ENCODE assay signal across 1 cellular context in the genomic region with DNA sequence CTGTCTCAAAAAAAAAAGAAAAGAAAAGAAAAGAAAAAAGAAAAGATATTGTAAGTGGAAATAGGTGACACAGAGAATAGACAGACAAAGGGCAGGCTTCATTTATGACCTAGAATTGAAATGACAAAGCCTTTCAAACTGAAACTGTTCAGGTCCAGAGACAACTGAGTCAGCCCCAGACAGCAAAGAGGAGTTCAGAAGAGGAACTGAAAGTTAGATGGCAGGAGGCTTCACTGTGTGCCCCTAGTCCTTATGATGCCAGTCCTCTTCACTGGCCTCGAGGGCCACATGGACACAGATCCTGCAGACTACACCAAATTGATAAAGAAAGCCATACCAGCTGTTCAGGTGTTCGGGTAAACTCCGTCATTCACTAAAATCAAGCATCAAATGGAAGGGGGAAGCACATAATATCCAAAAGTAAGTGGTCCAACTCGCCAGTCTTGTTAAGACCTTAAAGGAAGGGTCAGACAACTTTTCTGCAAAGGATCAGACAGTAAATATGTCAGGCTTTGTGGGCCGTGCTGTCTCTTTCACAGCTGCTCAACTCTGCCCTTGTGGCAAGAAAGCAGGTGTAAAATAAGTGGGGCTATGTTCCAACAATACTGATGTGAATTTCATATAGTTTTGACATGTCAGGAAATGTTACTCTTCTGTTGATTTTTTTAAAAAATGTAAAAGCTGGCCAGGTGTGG.
TF ChIP-seq lines count a peak whose summit lies in the region.

No MANE protein-coding gene starts in this region.

TF ChIP-seq in GM12878, 131 proteins besides CTCF, POLR2A, EP300 and RAD21 (continued from another document and continues in another):
- TF ChIP-seq, protein P1, sequence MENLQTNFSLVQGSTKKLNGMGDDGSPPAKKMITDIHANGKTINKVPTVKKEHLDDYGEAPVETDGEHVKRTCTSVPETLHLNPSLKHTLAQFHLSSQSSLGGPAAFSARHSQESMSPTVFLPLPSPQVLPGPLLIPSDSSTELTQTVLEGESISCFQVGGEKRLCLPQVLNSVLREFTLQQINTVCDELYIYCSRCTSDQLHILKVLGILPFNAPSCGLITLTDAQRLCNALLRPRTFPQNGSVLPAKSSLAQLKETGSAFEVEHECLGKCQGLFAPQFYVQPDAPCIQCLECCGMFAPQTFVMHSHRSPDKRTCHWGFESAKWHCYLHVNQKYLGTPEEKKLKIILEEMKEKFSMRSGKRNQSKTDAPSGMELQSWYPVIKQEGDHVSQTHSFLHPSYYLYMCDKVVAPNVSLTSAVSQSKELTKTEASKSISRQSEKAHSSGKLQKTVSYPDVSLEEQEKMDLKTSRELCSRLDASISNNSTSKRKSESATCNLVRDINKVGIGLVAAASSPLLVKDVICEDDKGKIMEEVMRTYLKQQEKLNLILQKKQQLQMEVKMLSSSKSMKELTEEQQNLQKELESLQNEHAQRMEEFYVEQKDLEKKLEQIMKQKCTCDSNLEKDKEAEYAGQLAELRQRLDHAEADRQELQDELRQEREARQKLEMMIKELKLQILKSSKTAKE (IDR thresholded peaks at IDR 0.05; ENCODE audit: low read depth, poor library complexity, severe bottlenecking) = peak; percentile 20
- TF ChIP-seq YY1 (IDR thresholded peaks at IDR 0.05; ENCODE audit: low read depth, low read length) = no peak
- peak; percentile 68 for TF ChIP-seq JUNB (IDR thresholded peaks at IDR 0.05)
- no peak for TF ChIP-seq ASH2L (IDR thresholded peaks at IDR 0.05; ENCODE audit: borderline replicate concordance, low read depth)
- no peak for TF ChIP-seq BRCA1 (IDR thresholded peaks at IDR 0.05; ENCODE audit: low read depth, low read length)
- TF ChIP-seq TCF3 (IDR thresholded peaks at IDR 0.05; ENCODE audit: borderline replicate concordance, insufficient read depth, low read depth, low read length) = peak; percentile 29; the same call in 1 of the 2 replicates
- TF ChIP-seq SRF (IDR thresholded peaks at IDR 0.05; ENCODE audit: low read depth in 2 of 2, low read length in 2 of 2) = 0 out of 4 replicates have a peak, but pooled peaks of 1 of the 2 experiments have one; percentile 12
- TF ChIP-seq KLF5 (IDR thresholded peaks at IDR 0.05; ENCODE audit: partially characterized antibody) = no peak
- TF ChIP-seq PAX5 (IDR thresholded peaks at IDR 0.05; ENCODE audit: borderline replicate concordance, low read depth, low read length) = peak; percentile 54; the same call in 1 of the 2 replicates
- TF ChIP-seq CREB1 (IDR thresholded peaks at IDR 0.05; ENCODE audit: low read depth) = no peak
- TF ChIP-seq FOXK2 (IDR thresholded peaks at IDR 0.05) = no peak
- TF ChIP-seq HDAC6 (IDR thresholded peaks at IDR 0.05; ENCODE audit: unreplicated experiment) = no peak
- TF ChIP-seq POU2F2 (IDR thresholded peaks at IDR 0.05; ENCODE audit: borderline replicate concordance, low read depth, low read length) = no peak
- TF ChIP-seq ZNF384 (IDR thresholded peaks at IDR 0.05; ENCODE audit: borderline replicate concordance, low read depth, low read length) = no peak
- TF ChIP-seq, protein P2, sequence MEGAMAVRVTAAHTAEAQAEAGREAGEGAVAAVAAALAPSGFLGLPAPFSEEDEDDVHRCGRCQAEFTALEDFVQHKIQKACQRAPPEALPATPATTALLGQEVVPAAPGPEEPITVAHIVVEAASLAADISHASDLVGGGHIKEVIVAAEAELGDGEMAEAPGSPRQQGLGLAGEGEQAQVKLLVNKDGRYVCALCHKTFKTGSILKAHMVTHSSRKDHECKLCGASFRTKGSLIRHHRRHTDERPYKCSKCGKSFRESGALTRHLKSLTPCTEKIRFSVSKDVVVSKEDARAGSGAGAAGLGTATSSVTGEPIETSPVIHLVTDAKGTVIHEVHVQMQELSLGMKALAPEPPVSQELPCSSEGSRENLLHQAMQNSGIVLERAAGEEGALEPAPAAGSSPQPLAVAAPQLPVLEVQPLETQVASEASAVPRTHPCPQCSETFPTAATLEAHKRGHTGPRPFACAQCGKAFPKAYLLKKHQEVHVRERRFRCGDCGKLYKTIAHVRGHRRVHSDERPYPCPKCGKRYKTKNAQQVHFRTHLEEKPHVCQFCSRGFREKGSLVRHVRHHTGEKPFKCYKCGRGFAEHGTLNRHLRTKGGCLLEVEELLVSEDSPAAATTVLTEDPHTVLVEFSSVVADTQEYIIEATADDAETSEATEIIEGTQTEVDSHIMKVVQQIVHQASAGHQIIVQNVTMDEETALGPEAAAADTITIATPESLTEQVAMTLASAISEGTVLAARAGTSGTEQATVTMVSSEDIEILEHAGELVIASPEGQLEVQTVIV (IDR thresholded peaks at IDR 0.05; ENCODE audit: borderline replicate concordance, partially characterized antibody) = no peak
- no peak for TF ChIP-seq ESRRA (IDR thresholded peaks at IDR 0.05; ENCODE audit: low read length)
- TF ChIP-seq, protein P3, sequence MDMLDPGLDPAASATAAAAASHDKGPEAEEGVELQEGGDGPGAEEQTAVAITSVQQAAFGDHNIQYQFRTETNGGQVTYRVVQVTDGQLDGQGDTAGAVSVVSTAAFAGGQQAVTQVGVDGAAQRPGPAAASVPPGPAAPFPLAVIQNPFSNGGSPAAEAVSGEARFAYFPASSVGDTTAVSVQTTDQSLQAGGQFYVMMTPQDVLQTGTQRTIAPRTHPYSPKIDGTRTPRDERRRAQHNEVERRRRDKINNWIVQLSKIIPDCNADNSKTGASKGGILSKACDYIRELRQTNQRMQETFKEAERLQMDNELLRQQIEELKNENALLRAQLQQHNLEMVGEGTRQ (IDR thresholded peaks at IDR 0.05; ENCODE audit: borderline replicate concordance, low read depth, low read length) = no peak
- TF ChIP-seq, protein P4, sequence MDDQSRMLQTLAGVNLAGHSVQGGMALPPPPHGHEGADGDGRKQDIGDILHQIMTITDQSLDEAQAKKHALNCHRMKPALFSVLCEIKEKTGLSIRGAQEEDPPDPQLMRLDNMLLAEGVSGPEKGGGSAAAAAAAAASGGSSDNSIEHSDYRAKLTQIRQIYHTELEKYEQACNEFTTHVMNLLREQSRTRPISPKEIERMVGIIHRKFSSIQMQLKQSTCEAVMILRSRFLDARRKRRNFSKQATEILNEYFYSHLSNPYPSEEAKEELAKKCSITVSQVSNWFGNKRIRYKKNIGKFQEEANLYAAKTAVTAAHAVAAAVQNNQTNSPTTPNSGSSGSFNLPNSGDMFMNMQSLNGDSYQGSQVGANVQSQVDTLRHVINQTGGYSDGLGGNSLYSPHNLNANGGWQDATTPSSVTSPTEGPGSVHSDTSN (IDR thresholded peaks at IDR 0.05; ENCODE audit: insufficient replicate concordance, low read depth, low read length) = no peak
- TF ChIP-seq GATAD2B (conservative IDR thresholded peaks at IDR 0.05; ENCODE audit: low read depth) = 0 out of 2 replicates have a peak, but pooled peaks have one; percentile 47
- 0 out of 2 replicates have a peak, but pooled peaks have one; percentile 30 for TF ChIP-seq ZNF24 (IDR thresholded peaks at IDR 0.05)
- no peak for TF ChIP-seq RAD51 (IDR thresholded peaks at IDR 0.05)
- no peak for TF ChIP-seq HCFC1 (IDR thresholded peaks at IDR 0.05; ENCODE audit: low read length)
- TF ChIP-seq PAX8 (IDR thresholded peaks at IDR 0.05) = no peak
- TF ChIP-seq KAT2A (conservative IDR thresholded peaks at IDR 0.05; ENCODE audit: control insufficient read depth, low read depth, low read length) = no peak
- no peak for TF ChIP-seq POLR2AphosphoS2 (IDR thresholded peaks at IDR 0.05; ENCODE audit: low read depth, low read length)
- no peak for TF ChIP-seq MYB (IDR thresholded peaks at IDR 0.05; ENCODE audit: borderline replicate concordance, low read depth, low read length)
- TF ChIP-seq, protein P5, sequence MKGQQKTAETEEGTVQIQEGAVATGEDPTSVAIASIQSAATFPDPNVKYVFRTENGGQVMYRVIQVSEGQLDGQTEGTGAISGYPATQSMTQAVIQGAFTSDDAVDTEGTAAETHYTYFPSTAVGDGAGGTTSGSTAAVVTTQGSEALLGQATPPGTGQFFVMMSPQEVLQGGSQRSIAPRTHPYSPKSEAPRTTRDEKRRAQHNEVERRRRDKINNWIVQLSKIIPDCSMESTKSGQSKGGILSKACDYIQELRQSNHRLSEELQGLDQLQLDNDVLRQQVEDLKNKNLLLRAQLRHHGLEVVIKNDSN (IDR thresholded peaks at IDR 0.05; ENCODE audit: borderline replicate concordance, extremely low read length, insufficient read depth, low read depth, low read length) = no peak
- TF ChIP-seq, protein P6, sequence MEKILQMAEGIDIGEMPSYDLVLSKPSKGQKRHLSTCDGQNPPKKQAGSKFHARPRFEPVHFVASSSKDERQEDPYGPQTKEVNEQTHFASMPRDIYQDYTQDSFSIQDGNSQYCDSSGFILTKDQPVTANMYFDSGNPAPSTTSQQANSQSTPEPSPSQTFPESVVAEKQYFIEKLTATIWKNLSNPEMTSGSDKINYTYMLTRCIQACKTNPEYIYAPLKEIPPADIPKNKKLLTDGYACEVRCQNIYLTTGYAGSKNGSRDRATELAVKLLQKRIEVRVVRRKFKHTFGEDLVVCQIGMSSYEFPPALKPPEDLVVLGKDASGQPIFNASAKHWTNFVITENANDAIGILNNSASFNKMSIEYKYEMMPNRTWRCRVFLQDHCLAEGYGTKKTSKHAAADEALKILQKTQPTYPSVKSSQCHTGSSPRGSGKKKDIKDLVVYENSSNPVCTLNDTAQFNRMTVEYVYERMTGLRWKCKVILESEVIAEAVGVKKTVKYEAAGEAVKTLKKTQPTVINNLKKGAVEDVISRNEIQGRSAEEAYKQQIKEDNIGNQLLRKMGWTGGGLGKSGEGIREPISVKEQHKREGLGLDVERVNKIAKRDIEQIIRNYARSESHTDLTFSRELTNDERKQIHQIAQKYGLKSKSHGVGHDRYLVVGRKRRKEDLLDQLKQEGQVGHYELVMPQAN (conservative IDR thresholded peaks at IDR 0.05) = no peak
- peak; percentile 37; the same call in 1 of the 2 replicates for TF ChIP-seq MTA2 (IDR thresholded peaks at IDR 0.05; ENCODE audit: low read depth)
- TF ChIP-seq BHLHE40 (IDR thresholded peaks at IDR 0.05; ENCODE audit: borderline replicate concordance in 1 of 2, low read depth in 2 of 2, low read length in 1 of 2) = peak in 1 of 2 experiments; percentile 18; a peak in 1 of 4 replicates
- TF ChIP-seq, protein P7, sequence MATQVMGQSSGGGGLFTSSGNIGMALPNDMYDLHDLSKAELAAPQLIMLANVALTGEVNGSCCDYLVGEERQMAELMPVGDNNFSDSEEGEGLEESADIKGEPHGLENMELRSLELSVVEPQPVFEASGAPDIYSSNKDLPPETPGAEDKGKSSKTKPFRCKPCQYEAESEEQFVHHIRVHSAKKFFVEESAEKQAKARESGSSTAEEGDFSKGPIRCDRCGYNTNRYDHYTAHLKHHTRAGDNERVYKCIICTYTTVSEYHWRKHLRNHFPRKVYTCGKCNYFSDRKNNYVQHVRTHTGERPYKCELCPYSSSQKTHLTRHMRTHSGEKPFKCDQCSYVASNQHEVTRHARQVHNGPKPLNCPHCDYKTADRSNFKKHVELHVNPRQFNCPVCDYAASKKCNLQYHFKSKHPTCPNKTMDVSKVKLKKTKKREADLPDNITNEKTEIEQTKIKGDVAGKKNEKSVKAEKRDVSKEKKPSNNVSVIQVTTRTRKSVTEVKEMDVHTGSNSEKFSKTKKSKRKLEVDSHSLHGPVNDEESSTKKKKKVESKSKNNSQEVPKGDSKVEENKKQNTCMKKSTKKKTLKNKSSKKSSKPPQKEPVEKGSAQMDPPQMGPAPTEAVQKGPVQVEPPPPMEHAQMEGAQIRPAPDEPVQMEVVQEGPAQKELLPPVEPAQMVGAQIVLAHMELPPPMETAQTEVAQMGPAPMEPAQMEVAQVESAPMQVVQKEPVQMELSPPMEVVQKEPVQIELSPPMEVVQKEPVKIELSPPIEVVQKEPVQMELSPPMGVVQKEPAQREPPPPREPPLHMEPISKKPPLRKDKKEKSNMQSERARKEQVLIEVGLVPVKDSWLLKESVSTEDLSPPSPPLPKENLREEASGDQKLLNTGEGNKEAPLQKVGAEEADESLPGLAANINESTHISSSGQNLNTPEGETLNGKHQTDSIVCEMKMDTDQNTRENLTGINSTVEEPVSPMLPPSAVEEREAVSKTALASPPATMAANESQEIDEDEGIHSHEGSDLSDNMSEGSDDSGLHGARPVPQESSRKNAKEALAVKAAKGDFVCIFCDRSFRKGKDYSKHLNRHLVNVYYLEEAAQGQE (IDR thresholded peaks at IDR 0.05; ENCODE audit: low read depth, low read length) = no peak
- TF ChIP-seq CEBPB (IDR thresholded peaks at IDR 0.05; ENCODE audit: borderline replicate concordance in 1 of 2, low read depth in 2 of 2, low read length in 2 of 2) = no peak
- no peak for TF ChIP-seq LARP7 (IDR thresholded peaks at IDR 0.05)
- TF ChIP-seq, protein P8, sequence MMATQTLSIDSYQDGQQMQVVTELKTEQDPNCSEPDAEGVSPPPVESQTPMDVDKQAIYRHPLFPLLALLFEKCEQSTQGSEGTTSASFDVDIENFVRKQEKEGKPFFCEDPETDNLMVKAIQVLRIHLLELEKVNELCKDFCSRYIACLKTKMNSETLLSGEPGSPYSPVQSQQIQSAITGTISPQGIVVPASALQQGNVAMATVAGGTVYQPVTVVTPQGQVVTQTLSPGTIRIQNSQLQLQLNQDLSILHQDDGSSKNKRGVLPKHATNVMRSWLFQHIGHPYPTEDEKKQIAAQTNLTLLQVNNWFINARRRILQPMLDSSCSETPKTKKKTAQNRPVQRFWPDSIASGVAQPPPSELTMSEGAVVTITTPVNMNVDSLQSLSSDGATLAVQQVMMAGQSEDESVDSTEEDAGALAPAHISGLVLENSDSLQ (IDR thresholded peaks at IDR 0.05) = no peak; the same call in 1 of the 2 replicates
- TF ChIP-seq, protein P9, sequence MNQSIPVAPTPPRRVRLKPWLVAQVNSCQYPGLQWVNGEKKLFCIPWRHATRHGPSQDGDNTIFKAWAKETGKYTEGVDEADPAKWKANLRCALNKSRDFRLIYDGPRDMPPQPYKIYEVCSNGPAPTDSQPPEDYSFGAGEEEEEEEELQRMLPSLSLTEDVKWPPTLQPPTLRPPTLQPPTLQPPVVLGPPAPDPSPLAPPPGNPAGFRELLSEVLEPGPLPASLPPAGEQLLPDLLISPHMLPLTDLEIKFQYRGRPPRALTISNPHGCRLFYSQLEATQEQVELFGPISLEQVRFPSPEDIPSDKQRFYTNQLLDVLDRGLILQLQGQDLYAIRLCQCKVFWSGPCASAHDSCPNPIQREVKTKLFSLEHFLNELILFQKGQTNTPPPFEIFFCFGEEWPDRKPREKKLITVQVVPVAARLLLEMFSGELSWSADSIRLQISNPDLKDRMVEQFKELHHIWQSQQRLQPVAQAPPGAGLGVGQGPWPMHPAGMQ (IDR thresholded peaks at IDR 0.05; ENCODE audit: borderline replicate concordance) = no peak
- TF ChIP-seq CBX3 (IDR thresholded peaks at IDR 0.05; ENCODE audit: borderline replicate concordance, low read depth) = no peak
- TF ChIP-seq, protein P10, sequence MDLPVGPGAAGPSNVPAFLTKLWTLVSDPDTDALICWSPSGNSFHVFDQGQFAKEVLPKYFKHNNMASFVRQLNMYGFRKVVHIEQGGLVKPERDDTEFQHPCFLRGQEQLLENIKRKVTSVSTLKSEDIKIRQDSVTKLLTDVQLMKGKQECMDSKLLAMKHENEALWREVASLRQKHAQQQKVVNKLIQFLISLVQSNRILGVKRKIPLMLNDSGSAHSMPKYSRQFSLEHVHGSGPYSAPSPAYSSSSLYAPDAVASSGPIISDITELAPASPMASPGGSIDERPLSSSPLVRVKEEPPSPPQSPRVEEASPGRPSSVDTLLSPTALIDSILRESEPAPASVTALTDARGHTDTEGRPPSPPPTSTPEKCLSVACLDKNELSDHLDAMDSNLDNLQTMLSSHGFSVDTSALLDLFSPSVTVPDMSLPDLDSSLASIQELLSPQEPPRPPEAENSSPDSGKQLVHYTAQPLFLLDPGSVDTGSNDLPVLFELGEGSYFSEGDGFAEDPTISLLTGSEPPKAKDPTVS (IDR thresholded peaks at IDR 0.05; ENCODE audit: low read depth, low read length) = no peak
